Comparison of ENCODE assay signal across 1 cellular context in the genomic region with DNA sequence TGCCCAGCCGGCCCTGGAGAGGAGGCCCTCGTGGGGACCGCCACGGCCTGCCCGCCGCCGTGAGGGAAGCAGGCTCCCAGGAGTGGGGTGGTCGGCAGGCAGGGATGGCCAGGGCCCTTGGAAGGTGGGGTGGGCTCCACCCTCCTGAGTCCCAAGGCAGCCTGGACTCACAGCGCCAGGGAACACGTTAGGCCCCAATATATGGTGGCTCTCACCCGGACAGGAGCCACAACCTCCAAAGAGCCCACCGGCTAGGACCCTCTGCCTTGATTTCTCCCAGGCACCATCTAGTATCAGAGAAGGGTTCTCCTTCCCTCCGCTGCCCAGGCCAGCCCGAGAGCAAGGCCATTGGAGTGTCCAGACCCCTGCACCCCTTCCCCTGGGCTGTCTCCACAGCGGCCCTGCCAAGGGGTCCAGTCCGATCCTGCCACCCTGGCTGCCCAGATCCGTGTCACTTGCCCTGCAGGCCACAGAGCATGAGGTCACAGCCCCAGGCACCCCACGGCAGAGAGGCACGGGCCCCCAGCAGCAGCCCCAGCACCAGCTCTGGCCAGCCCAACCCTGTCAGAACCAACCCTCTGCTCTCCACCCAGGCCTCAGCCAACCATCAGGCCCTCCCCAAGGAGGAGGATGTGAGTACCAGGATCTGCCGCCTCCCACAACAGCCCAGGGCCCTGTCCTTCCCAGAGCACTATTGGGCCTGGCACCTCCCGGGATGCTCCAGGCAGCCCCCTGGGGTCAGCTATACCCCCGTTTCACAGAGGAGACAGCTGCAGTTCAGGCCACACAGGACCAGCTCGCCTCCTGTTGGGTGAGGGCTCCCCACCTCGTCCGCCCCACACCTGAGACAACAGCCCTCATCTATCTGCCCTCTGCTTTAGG.
TF ChIP-seq lines count a peak whose summit lies in the region.

No MANE protein-coding gene starts in this region.

TF ChIP-seq in HepG2, 621 proteins besides CTCF, POLR2A, EP300 and RAD21 (continued from another document and continues in another):
- TF ChIP-seq, protein P1, sequence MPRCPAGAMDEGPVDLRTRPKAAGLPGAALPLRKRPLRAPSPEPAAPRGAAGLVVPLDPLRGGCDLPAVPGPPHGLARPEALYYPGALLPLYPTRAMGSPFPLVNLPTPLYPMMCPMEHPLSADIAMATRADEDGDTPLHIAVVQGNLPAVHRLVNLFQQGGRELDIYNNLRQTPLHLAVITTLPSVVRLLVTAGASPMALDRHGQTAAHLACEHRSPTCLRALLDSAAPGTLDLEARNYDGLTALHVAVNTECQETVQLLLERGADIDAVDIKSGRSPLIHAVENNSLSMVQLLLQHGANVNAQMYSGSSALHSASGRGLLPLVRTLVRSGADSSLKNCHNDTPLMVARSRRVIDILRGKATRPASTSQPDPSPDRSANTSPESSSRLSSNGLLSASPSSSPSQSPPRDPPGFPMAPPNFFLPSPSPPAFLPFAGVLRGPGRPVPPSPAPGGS (CRISPR knock-in tag; IDR thresholded peaks at IDR 0.05): no peak
- TF ChIP-seq IKZF4 (CRISPR knock-in tag; IDR thresholded peaks at IDR 0.05; ENCODE audit: borderline replicate concordance, low read depth, not compliant biosample characterization) (peak; percentile 61), KDM5A (IDR thresholded peaks at IDR 0.05; ENCODE audit: borderline replicate concordance, low read length) (no peak), ZNF326 (CRISPR knock-in tag; IDR thresholded peaks at IDR 0.05; ENCODE audit: borderline replicate concordance) (no peak), ZNF383 (CRISPR knock-in tag; IDR thresholded peaks at IDR 0.05; ENCODE audit: borderline replicate concordance) (no peak), MZF1 (CRISPR knock-in tag; IDR thresholded peaks at IDR 0.05; ENCODE audit: borderline replicate concordance) (no peak), MYC (CRISPR knock-in tag; IDR thresholded peaks at IDR 0.05; ENCODE audit: borderline replicate concordance) (0 out of 2 replicates have a peak, but pooled peaks have one; percentile 42), MAFK (conservative IDR thresholded peaks at IDR 0.05 in 1 of 2, IDR thresholded peaks at IDR 0.05 in 1 of 2; ENCODE audit: low read length in 2 of 2) (no peak), FOXM1 (CRISPR knock-in tag; IDR thresholded peaks at IDR 0.05) (no peak), ZNF761 (CRISPR knock-in tag; conservative IDR thresholded peaks at IDR 0.05) (no peak), SNAPC2 (CRISPR knock-in tag; IDR thresholded peaks at IDR 0.05) (no peak), FOSL2 (CRISPR knock-in tag; IDR thresholded peaks at IDR 0.05) (no peak), ZNF143 (CRISPR knock-in tag; IDR thresholded peaks at IDR 0.05) (no peak), ZSCAN25 (CRISPR knock-in tag; IDR thresholded peaks at IDR 0.05) (no peak), EZH2 (conservative IDR thresholded peaks at IDR 0.05; ENCODE audit: low read depth, low read length) (no peak), NRL (CRISPR knock-in tag; IDR thresholded peaks at IDR 0.05; ENCODE audit: borderline replicate concordance) (0 out of 2 replicates have a peak, but pooled peaks have one; percentile 15), ZNF776 (CRISPR knock-in tag; IDR thresholded peaks at IDR 0.05) (peak; percentile 87; the same call in 1 of the 2 replicates), ZBTB20 (CRISPR knock-in tag; IDR thresholded peaks at IDR 0.05; ENCODE audit: borderline replicate concordance, low read depth) (no peak), ZNF101 (CRISPR knock-in tag; IDR thresholded peaks at IDR 0.05; ENCODE audit: borderline replicate concordance, low read depth) (no peak), ZNF773 (CRISPR knock-in tag; IDR thresholded peaks at IDR 0.05; ENCODE audit: borderline replicate concordance) (no peak), ZNF34 (CRISPR knock-in tag; IDR thresholded peaks at IDR 0.05; ENCODE audit: borderline replicate concordance) (no peak), CENPT (CRISPR knock-in tag; IDR thresholded peaks at IDR 0.05; ENCODE audit: low read depth) (0 out of 2 replicates have a peak, but pooled peaks have one; percentile 22), ZNF335 (CRISPR knock-in tag; IDR thresholded peaks at IDR 0.05) (no peak), HDAC2 (CRISPR knock-in tag; IDR thresholded peaks at IDR 0.05) (no peak), SNAI1 (CRISPR knock-in tag; IDR thresholded peaks at IDR 0.05; ENCODE audit: borderline replicate concordance) (0 out of 2 replicates have a peak, but pooled peaks have one; percentile 32), ZFP37 (CRISPR knock-in tag; IDR thresholded peaks at IDR 0.05; ENCODE audit: borderline replicate concordance) (no peak), MATR3 (CRISPR knock-in tag; IDR thresholded peaks at IDR 0.05) (no peak), U2AF2 (IDR thresholded peaks at IDR 0.05; ENCODE audit: low read depth, low read length) (no peak), HNRNPK (IDR thresholded peaks at IDR 0.05; ENCODE audit: low read depth, low read length, poor library complexity, severe bottlenecking) (no peak), ZFP36L2 (CRISPR knock-in tag; IDR thresholded peaks at IDR 0.05) (no peak)
- TF ChIP-seq, protein P2, sequence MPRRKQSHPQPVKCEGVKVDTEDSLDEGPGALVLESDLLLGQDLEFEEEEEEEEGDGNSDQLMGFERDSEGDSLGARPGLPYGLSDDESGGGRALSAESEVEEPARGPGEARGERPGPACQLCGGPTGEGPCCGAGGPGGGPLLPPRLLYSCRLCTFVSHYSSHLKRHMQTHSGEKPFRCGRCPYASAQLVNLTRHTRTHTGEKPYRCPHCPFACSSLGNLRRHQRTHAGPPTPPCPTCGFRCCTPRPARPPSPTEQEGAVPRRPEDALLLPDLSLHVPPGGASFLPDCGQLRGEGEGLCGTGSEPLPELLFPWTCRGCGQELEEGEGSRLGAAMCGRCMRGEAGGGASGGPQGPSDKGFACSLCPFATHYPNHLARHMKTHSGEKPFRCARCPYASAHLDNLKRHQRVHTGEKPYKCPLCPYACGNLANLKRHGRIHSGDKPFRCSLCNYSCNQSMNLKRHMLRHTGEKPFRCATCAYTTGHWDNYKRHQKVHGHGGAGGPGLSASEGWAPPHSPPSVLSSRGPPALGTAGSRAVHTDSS (CRISPR knock-in tag; conservative IDR thresholded peaks at IDR 0.05): no peak
- TF ChIP-seq, protein P3, sequence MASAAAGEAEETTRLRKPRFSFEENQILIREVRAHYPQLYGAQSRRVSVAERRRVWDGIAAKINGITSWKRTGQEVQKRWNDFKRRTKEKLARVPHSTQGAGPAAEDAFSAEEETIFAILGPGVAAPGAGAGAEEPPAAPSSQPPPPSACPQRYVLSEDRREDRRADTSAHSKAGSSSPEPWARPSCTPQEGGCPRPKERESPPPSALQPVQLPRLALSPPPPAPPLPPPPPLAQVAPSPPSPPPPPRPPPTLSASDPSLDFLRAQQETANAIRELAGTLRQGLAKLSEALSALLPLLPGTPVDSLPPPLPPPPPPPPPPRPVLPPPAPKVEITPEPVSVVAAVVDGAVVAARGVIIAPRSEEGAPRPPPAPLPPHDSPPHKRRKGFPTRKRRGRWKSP (CRISPR knock-in tag; IDR thresholded peaks at IDR 0.05): no peak
- TF ChIP-seq, protein P4, sequence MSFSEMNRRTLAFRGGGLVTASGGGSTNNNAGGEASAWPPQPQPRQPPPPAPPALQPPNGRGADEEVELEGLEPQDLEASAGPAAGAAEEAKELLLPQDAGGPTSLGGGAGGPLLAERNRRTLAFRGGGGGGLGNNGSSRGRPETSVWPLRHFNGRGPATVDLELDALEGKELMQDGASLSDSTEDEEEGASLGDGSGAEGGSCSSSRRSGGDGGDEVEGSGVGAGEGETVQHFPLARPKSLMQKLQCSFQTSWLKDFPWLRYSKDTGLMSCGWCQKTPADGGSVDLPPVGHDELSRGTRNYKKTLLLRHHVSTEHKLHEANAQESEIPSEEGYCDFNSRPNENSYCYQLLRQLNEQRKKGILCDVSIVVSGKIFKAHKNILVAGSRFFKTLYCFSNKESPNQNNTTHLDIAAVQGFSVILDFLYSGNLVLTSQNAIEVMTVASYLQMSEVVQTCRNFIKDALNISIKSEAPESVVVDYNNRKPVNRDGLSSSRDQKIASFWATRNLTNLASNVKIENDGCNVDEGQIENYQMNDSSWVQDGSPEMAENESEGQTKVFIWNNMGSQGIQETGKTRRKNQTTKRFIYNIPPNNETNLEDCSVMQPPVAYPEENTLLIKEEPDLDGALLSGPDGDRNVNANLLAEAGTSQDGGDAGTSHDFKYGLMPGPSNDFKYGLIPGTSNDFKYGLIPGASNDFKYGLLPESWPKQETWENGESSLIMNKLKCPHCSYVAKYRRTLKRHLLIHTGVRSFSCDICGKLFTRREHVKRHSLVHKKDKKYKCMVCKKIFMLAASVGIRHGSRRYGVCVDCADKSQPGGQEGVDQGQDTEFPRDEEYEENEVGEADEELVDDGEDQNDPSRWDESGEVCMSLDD (CRISPR knock-in tag; IDR thresholded peaks at IDR 0.05; ENCODE audit: borderline replicate concordance): 0 out of 2 replicates have a peak, but pooled peaks have one; percentile 19
- TF ChIP-seq, protein P5, sequence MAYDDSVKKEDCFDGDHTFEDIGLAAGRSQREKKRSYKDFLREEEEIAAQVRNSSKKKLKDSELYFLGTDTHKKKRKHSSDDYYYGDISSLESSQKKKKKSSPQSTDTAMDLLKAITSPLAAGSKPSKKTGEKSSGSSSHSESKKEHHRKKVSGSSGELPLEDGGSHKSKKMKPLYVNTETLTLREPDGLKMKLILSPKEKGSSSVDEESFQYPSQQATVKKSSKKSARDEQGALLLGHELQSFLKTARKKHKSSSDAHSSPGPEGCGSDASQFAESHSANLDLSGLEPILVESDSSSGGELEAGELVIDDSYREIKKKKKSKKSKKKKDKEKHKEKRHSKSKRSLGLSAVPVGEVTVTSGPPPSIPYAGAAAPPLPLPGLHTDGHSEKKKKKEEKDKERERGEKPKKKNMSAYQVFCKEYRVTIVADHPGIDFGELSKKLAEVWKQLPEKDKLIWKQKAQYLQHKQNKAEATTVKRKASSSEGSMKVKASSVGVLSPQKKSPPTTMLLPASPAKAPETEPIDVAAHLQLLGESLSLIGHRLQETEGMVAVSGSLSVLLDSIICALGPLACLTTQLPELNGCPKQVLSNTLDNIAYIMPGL (CRISPR knock-in tag; IDR thresholded peaks at IDR 0.05; ENCODE audit: borderline replicate concordance in 1 of 2, low read depth in 1 of 2): no peak
- TF ChIP-seq, protein P6, sequence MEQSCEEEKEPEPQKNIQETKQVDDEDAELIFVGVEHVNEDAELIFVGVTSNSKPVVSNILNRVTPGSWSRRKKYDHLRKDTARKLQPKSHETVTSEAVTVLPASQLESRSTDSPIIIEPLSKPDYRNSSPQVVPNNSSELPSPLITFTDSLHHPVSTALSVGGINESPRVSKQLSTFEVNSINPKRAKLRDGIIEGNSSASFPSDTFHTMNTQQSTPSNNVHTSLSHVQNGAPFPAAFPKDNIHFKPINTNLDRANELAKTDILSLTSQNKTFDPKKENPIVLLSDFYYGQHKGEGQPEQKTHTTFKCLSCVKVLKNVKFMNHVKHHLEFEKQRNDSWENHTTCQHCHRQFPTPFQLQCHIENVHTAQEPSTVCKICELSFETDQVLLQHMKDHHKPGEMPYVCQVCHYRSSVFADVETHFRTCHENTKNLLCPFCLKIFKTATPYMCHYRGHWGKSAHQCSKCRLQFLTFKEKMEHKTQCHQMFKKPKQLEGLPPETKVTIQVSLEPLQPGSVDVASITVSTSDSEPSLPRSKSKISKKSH (CRISPR knock-in tag; IDR thresholded peaks at IDR 0.05; ENCODE audit: borderline replicate concordance): peak; percentile 51; the same call in 1 of the 2 replicates
- TF ChIP-seq, protein P7, sequence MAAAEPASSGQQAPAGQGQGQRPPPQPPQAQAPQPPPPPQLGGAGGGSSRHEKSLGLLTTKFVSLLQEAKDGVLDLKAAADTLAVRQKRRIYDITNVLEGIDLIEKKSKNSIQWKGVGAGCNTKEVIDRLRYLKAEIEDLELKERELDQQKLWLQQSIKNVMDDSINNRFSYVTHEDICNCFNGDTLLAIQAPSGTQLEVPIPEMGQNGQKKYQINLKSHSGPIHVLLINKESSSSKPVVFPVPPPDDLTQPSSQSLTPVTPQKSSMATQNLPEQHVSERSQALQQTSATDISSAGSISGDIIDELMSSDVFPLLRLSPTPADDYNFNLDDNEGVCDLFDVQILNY (CRISPR knock-in tag; conservative IDR thresholded peaks at IDR 0.05): no peak
- TF ChIP-seq, protein P8, sequence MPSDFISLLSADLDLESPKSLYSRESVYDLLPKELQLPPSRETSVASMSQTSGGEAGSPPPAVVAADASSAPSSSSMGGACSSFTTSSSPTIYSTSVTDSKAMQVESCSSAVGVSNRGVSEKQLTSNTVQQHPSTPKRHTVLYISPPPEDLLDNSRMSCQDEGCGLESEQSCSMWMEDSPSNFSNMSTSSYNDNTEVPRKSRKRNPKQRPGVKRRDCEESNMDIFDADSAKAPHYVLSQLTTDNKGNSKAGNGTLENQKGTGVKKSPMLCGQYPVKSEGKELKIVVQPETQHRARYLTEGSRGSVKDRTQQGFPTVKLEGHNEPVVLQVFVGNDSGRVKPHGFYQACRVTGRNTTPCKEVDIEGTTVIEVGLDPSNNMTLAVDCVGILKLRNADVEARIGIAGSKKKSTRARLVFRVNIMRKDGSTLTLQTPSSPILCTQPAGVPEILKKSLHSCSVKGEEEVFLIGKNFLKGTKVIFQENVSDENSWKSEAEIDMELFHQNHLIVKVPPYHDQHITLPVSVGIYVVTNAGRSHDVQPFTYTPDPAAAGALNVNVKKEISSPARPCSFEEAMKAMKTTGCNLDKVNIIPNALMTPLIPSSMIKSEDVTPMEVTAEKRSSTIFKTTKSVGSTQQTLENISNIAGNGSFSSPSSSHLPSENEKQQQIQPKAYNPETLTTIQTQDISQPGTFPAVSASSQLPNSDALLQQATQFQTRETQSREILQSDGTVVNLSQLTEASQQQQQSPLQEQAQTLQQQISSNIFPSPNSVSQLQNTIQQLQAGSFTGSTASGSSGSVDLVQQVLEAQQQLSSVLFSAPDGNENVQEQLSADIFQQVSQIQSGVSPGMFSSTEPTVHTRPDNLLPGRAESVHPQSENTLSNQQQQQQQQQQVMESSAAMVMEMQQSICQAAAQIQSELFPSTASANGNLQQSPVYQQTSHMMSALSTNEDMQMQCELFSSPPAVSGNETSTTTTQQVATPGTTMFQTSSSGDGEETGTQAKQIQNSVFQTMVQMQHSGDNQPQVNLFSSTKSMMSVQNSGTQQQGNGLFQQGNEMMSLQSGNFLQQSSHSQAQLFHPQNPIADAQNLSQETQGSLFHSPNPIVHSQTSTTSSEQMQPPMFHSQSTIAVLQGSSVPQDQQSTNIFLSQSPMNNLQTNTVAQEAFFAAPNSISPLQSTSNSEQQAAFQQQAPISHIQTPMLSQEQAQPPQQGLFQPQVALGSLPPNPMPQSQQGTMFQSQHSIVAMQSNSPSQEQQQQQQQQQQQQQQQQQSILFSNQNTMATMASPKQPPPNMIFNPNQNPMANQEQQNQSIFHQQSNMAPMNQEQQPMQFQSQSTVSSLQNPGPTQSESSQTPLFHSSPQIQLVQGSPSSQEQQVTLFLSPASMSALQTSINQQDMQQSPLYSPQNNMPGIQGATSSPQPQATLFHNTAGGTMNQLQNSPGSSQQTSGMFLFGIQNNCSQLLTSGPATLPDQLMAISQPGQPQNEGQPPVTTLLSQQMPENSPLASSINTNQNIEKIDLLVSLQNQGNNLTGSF (CRISPR knock-in tag; IDR thresholded peaks at IDR 0.05): 0 out of 2 replicates have a peak, but pooled peaks have one; percentile 14
- TF ChIP-seq, protein P9, sequence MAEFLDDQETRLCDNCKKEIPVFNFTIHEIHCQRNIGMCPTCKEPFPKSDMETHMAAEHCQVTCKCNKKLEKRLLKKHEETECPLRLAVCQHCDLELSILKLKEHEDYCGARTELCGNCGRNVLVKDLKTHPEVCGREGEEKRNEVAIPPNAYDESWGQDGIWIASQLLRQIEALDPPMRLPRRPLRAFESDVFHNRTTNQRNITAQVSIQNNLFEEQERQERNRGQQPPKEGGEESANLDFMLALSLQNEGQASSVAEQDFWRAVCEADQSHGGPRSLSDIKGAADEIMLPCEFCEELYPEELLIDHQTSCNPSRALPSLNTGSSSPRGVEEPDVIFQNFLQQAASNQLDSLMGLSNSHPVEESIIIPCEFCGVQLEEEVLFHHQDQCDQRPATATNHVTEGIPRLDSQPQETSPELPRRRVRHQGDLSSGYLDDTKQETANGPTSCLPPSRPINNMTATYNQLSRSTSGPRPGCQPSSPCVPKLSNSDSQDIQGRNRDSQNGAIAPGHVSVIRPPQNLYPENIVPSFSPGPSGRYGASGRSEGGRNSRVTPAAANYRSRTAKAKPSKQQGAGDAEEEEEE (CRISPR knock-in tag; IDR thresholded peaks at IDR 0.05; ENCODE audit: borderline replicate concordance): no peak
